In the genomic region with DNA sequence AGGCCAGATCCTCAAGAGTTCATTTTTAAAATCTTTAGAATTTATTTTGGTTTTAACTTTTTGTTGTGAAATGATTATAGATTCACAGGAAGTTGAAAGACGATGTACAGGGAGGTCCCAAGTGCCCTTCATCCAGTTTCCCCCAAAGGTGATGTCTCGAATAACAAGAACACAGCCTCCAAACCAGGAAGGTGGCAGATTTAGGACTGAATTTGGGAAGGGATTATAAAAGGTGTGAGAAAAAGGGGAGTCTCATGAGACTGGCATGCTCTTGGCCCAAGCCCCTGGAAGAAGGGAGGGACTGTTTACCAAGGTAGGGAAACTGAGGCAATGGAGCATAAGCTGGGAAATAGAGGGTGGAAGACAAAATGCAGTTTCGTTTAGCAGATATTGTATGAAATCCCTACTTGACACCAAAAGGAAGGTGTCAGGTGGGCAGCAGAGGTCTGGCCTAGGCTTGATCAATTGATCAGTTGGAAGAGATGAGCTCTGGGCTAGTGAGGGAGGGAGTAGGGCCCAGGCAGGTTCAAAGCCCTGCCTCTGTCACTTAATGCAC, we compare ENCODE assay signal across 21 cellular contexts.
"Had no signal": no experiment of that assay in that cellular context is flagged by ENCODE, and none has a peak within 500 bp of the region (broad histone marks: within the 10 kb centered on the region; RNA-seq: fewer than 3 reads in every experiment).

No MANE protein-coding gene starts in this region.

- H3K27ac ChIP-seq: colonic mucosa, esophagus muscularis mucosa, foreskin keratinocyte, gastroesophageal sphincter, heart right ventricle, left lung, lower lobe of right lung had no signal

- H3K36me3 ChIP-seq: colonic mucosa, esophagus muscularis mucosa, gastroesophageal sphincter, heart right ventricle, left lung, lower lobe of right lung had no signal

- ATAC-seq: foreskin keratinocyte; gastroesophageal sphincter; heart right ventricle; left cardiac atrium; left lung; left ventricle myocardium superior; lower lobe of right lung; mucosa of descending colon; naive thymus-derived CD8-positive, alpha-beta T cell had no signal

- H3K4me1 ChIP-seq: colonic mucosa, esophagus muscularis mucosa, foreskin keratinocyte, gastroesophageal sphincter, heart right ventricle, left lung, lower lobe of right lung had no signal

- DNase-seq: colonic mucosa; cortex of kidney; effector memory CD4-positive, alpha-beta T cell; foreskin keratinocyte; head of caudate nucleus; heart right ventricle; hippocampal formation; left cardiac atrium; left lung; left ventricle myocardium superior; lower lobe of right lung; mesenchymal stem cell; mucosa of descending colon; naive B cell; naive thymus-derived CD8-positive, alpha-beta T cell had no signal

- FAIRE-seq: endothelial cell of umbilical vein, frontal cortex, islet of Langerhans, keratinocyte had no signal

- H3K9me3 ChIP-seq: colonic mucosa, esophagus muscularis mucosa, heart right ventricle, left lung, lower lobe of right lung, mucosa of descending colon had no signal

- H3K4me3 ChIP-seq: colonic mucosa, esophagus muscularis mucosa, gastroesophageal sphincter, heart right ventricle, left lung, lower lobe of right lung, mucosa of descending colon had no signal

- H3K27me3 ChIP-seq: colonic mucosa had no signal
